In the genomic region with DNA sequence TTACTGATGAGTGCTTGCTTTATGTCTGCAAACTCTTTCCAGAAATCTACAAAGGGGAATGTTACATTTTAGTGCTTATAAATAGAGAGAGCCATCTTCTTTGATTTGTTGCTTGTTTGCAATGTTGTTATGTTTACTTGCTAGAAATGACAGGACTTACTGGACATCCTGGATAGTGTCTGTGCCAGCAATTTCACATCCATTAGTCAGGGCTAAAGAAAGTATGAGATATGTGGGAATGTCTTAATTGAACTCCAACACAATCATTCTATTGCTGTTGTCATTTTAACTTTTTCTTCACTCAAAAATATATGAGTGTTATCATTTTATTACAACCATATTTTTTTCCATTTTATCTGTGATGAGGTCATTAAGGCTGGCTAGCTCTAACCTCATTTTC, we compare ENCODE assay signal across 23 cellular contexts.
"Had no signal": no experiment of that assay in that cellular context is flagged by ENCODE, and none has a peak within 500 bp of the region (broad histone marks: within the 10 kb centered on the region; RNA-seq: fewer than 3 reads in every experiment).

No MANE protein-coding gene starts in this region.

- H3K4me1 Mint-ChIP-seq: activated CD4-positive, alpha-beta T cell treated with anti-CD3 and anti-CD28 coated beads for 36 hours; brain; mesothelial cell of epicardium; naive B cell had no signal

- DNase-seq: activated CD4-positive, alpha-beta T cell treated with anti-CD3 and anti-CD28 coated beads for 36 hours; activated CD4-positive, CD25-positive, alpha-beta regulatory T cell; activated naive CD4-positive, alpha-beta T cell treated with Interleukin-2 at 50 U/mL for 16 hours; activated T-cell treated with anti-CD3 and anti-CD28 coated beads for 4 hours; activated T-cell treated with anti-CD3 and anti-CD28 coated beads, Interleukin-2, amount 50 U/mL, for 72 hours; aorta; dorsolateral prefrontal cortex; effector memory CD8-positive, alpha-beta T cell; erythroblast; foreskin keratinocyte; left colon; mammary epithelial cell; naive B cell; nucleus accumbens; posterior cingulate gyrus; right cardiac atrium; spleen; stimulated activated CD4-positive, alpha-beta T cell treated with anti-CD3 and anti-CD28 coated beads, Interleukin-2, amount 100 ng/mL, for 48 hours; stimulated activated naive CD4-positive, alpha-beta T cell treated with Interleukin-2 at 50 U/mL for 16 hours had no signal

- ATAC-seq: activated CD4-positive, alpha-beta T cell treated with anti-CD3 and anti-CD28 coated beads for 36 hours; activated T-cell treated with anti-CD3 and anti-CD28 coated beads, Interleukin-2, amount 50 U/mL, for 72 hours; effector memory CD8-positive, alpha-beta T cell; foreskin keratinocyte; left colon; right cardiac atrium had no signal

- H3K9me3 Mint-ChIP-seq: brain, mesothelial cell of epicardium, neural crest cell had no signal

- H3K27me3 Mint-ChIP-seq: brain; effector memory CD8-positive, alpha-beta T cell had no signal

- H3K27ac Mint-ChIP-seq: activated CD4-positive, alpha-beta T cell treated with anti-CD3 and anti-CD28 coated beads for 36 hours; activated naive CD8-positive, alpha-beta T cell; activated T-cell treated with anti-CD3 and anti-CD28 coated beads, Interleukin-2, amount 50 U/mL, for 72 hours; effector memory CD8-positive, alpha-beta T cell; mesothelial cell of epicardium; naive B cell had no signal

- H3K4me3 Mint-ChIP-seq: activated CD4-positive, alpha-beta T cell treated with anti-CD3 and anti-CD28 coated beads for 36 hours; activated naive CD8-positive, alpha-beta T cell; activated T-cell treated with anti-CD3 and anti-CD28 coated beads, Interleukin-2, amount 50 U/mL, for 72 hours; brain; effector memory CD8-positive, alpha-beta T cell; mesothelial cell of epicardium; naive B cell; neural crest cell had no signal

- H3K36me3 Mint-ChIP-seq: activated naive CD8-positive, alpha-beta T cell; brain; mesothelial cell of epicardium; naive B cell had no signal
